Comparison of ENCODE assay signal across 8 cellular contexts in the genomic region with DNA sequence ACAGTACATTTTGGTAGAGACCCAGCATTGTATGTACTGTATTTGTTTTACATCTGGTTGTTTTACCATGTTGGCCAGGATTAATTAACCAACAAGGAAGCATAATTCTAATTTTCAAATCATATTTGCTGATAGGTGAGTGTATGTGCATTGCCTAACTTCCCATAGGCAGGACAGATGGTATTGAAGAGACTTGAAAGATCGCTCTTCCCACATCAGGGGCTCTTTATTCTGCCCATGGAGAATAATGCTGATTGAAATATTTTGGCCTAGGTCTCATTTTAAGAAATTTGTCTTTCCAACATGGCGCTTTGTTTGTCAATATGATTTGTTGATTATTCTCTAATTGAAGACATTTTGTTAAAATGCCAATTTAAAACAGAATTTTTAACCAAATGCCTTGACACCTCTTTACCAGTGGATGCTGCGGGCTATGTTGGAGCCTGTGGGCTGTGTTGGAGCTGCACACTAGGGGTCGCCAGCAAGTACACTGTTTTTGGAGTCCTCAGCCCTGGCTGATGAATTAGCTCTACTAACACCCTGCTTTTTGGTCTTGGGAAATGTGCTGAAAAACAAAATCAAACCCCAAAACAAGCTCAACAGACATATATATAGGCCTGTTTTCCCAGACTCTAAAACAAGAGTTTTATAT. TPM values are rescaled to one million over a fixed set of nuclear protein-coding genes. Genes with fewer than 3 reads are reported as not detected.
DNase-seq lines count a peak whose midpoint lies in the region; ATAC-seq and TF ChIP-seq lines count a peak whose summit lies in the region.

No MANE protein-coding gene starts in this region.

- no peak overlapping the region for H3K18ac ChIP-seq in mesendoderm (ENCODE audit: low read length)

- WGBS in mesendoderm (ENCODE audit: extremely low coverage, insufficient coverage, low lambda C conversion rate), result no CpG with 5 or more reads among the region's 4 CpGs

- no peak overlapping the region for H4K8ac ChIP-seq in mesendoderm (ENCODE audit: low read depth, low read length)

- no peak overlapping the region for H2BK5ac ChIP-seq in mesendoderm (ENCODE audit: low read length)

- H3K27ac Mint-ChIP-seq in effector memory CD8-positive, alpha-beta T cell, result no peak overlapping the region
- no peak overlapping the region for H3K27ac Mint-ChIP-seq in CD8-positive, alpha-beta memory T cell

- CTCF ChIA-PET in CD8-positive, alpha-beta memory T cell (lab: Charles Lee), result interaction anchor here (0.6 to 1.6 kb wide), 2 partner anchors 17 to 34 kb away, joined by 3 to 4 read pairs; no protein-coding TSS in a partner anchor

- H3K79me2 ChIP-seq in mesendoderm (ENCODE audit: control insufficient read depth, insufficient read depth, low read length), result no peaks in the 10 kb centered on the region

- H3K4ac ChIP-seq in mesendoderm (ENCODE audit: low read depth, low read length), result no peak overlapping the region

- H3K23ac ChIP-seq in mesendoderm (ENCODE audit: low read length), result no peak overlapping the region

- H3K79me1 ChIP-seq in mesendoderm (ENCODE audit: low read length), result no peaks in the 10 kb centered on the region

- ATAC-seq in GM21423 (IDR thresholded peaks at IDR 0.05; ENCODE audit: unreplicated experiment), result no peak
- ATAC-seq in effector memory CD8-positive, alpha-beta T cell (replicated peaks), result no peak

- POLR2A ChIA-PET in CD8-positive, alpha-beta memory T cell (lab: Charles Lee), result no interaction called here

- peaks cover 0 to 5% of the 10 kb centered on the region in 2 donors for H3K27me3 Mint-ChIP-seq in effector memory CD8-positive, alpha-beta T cell
- H3K27me3 Mint-ChIP-seq in CD8-positive, alpha-beta memory T cell, result peaks cover 1 to 10% of the 10 kb centered on the region in 2 donors

- H3K56ac ChIP-seq in mesendoderm (ENCODE audit: low read length), result no peak overlapping the region

- no peaks in the 10 kb centered on the region for H3K9me3 Mint-ChIP-seq in effector memory CD8-positive, alpha-beta T cell
- no peaks in the 10 kb centered on the region for H3K9me3 Mint-ChIP-seq in CD8-positive, alpha-beta memory T cell

- no peak overlapping the region for H3K27ac ChIP-seq in mesendoderm (ENCODE audit: low read depth, low read length)
- no peak overlapping the region for H3K27ac ChIP-seq in CD8-positive, alpha-beta memory T cell (ENCODE audit: low read depth, low read length)

- no peak overlapping the region for H2BK15ac ChIP-seq in mesendoderm (replicated peaks; ENCODE audit: low read depth)

- no peak overlapping the region for H2AK5ac ChIP-seq in mesendoderm (ENCODE audit: low read length)

- DNase-seq in AG09319 (ENCODE audit: extremely low read depth, low read depth), result no peak
- peak; percentile 64 to 77 for DNase-seq in Kasumi-1 (lab: John Stamatoyannopoulos, UW)
- no peak for DNase-seq in astrocyte of the spinal cord (ENCODE audit: low read depth, low spot score)
- DNase-seq in mesendoderm, result peak; percentile 60
- DNase-seq in effector memory CD8-positive, alpha-beta T cell, result no peak
- no peak for DNase-seq in CD8-positive, alpha-beta memory T cell

- H3K36me3 ChIP-seq in mesendoderm (ENCODE audit: control insufficient read depth, insufficient read depth, low read length), result no peaks in the 10 kb centered on the region
- no peaks in the 10 kb centered on the region for H3K36me3 ChIP-seq in CD8-positive, alpha-beta memory T cell (ENCODE audit: insufficient read depth, low read length)

- no peak overlapping the region for H4K5ac ChIP-seq in mesendoderm (ENCODE audit: low read length)

- H3K4me3 Mint-ChIP-seq in effector memory CD8-positive, alpha-beta T cell, result no peak overlapping the region
- H3K4me3 Mint-ChIP-seq in CD8-positive, alpha-beta memory T cell, result no peak overlapping the region

- H3K36me3 Mint-ChIP-seq in effector memory CD8-positive, alpha-beta T cell (ENCODE audit: insufficient read depth), result no peaks in the 10 kb centered on the region
- H3K36me3 Mint-ChIP-seq in CD8-positive, alpha-beta memory T cell, result no peaks in the 10 kb centered on the region

- no peak overlapping the region for H2BK120ac ChIP-seq in mesendoderm (ENCODE audit: low read depth, low read length)

- H3K4me2 ChIP-seq in mesendoderm (ENCODE audit: low read length), result no peak overlapping the region

- H3K4me1 Mint-ChIP-seq in effector memory CD8-positive, alpha-beta T cell (ENCODE audit: low read depth in 2 of 2), result no peaks in the 10 kb centered on the region
- peaks cover 0 to 7% (median 0%) of the 10 kb centered on the region in 3 donors for H3K4me1 Mint-ChIP-seq in CD8-positive, alpha-beta memory T cell

- H3K9me3 ChIP-seq in CD8-positive, alpha-beta memory T cell (ENCODE audit: low read length), result no peaks in the 10 kb centered on the region

- H3K4me3 ChIP-seq in GM12875 (ENCODE audit: low read depth, low read length) (no peak overlapping the region), astrocyte of the spinal cord (ENCODE audit: low read depth, low read length) (no peak overlapping the region), mesendoderm (ENCODE audit: low read length) (no peak overlapping the region)
- no peak overlapping the region for H3K4me3 ChIP-seq in CD8-positive, alpha-beta memory T cell (ENCODE audit: low read length)

- in situ Hi-C loops in astrocyte of the spinal cord (cut with HindIII; ENCODE audit: low sequenced_read_pairs), result no loop called here

- peak; percentile 38 for TF ChIP-seq CTCF in AG09319 (IDR thresholded peaks at IDR 0.05; ENCODE audit: low read depth, low read length)
- peak; percentile 74 for TF ChIP-seq CTCF in GM12875 (IDR thresholded peaks at IDR 0.05; ENCODE audit: borderline replicate concordance, insufficient read depth, low read depth, low read length)
- peak; percentile 81 for TF ChIP-seq CTCF in astrocyte of the spinal cord (IDR thresholded peaks at IDR 0.05; ENCODE audit: low read depth, low read length)

- no peak overlapping the region for H3K9ac ChIP-seq in mesendoderm (ENCODE audit: low read length)

- H3K27me3 ChIP-seq in mesendoderm (ENCODE audit: insufficient read depth, low read length, poor library complexity), result no peaks in the 10 kb centered on the region
- no peaks in the 10 kb centered on the region for H3K27me3 ChIP-seq in CD8-positive, alpha-beta memory T cell (ENCODE audit: insufficient read depth, low read length, poor library complexity, severe bottlenecking)

- H3K4me1 ChIP-seq in mesendoderm (ENCODE audit: control insufficient read depth, low read depth, low read length), result no peaks in the 10 kb centered on the region
- H3K4me1 ChIP-seq in CD8-positive, alpha-beta memory T cell (ENCODE audit: insufficient read depth, low read length), result no peaks in the 10 kb centered on the region

RNA-seq across cellular contexts. Expression of a gene that starts 5.3 kb away (rescaled TPM):
- polyA plus RNA-seq in mesendoderm (2013, experiment 1 of 2), result not detected
- polyA plus RNA-seq in mesendoderm (2013, experiment 2 of 2), result not detected
- total RNA-seq in CD8-positive, alpha-beta memory T cell, result not detected
- not detected for polyA plus RNA-seq in CD8-positive, alpha-beta memory T cell

RNA-seq across cellular contexts. Expression of a gene that starts 49.9 kb away (rescaled TPM):
- polyA plus RNA-seq in mesendoderm (2013, experiment 1 of 2), result not detected
- not detected for polyA plus RNA-seq in mesendoderm (2013, experiment 2 of 2)
- total RNA-seq in CD8-positive, alpha-beta memory T cell, result not detected
- not detected for polyA plus RNA-seq in CD8-positive, alpha-beta memory T cell

Comparison
In these comparisons a context has a peak if more than half of its experiments do, and no peak if none do; other contexts are left out.
1. DNase-seq: peak in Kasumi-1 (2 of 2) and mesendoderm (single experiment); none in AG09319 (single experiment), astrocyte of the spinal cord (single experiment), effector memory CD8-positive, alpha-beta T cell (0 of 3) and CD8-positive, alpha-beta memory T cell (0 of 5).
2. Peak in every context shown above with its lines, with median percentiles within 50 percentile points of each other: CTCF ChIP-seq.